In the genomic region with DNA sequence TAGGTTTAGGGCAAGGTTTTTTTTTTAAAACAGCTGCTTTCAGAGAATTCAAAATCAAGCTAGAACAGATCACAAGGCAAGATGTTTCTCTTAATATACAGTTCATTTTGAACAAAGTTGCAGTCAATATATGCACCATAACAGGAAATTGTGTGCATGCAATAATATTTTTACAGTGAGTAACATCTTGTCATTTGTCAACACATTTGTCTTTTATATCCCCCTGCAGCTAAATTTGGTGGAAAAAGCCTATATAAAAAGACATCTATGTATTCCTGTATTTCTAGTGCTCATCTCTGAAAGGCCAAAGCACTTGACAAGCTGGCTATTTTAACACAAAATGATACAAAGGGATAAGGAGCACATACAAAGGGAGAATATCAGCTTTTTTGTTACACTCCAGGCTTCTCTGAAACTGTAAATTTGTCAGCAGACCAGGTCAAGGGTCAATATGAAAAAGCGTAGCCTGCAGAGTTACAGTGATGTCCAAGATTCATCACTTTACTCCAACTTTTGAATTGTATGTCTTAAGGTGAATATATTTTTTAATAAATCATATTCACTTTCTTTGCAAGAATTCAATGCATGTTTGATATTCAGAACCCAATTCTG, we compare ENCODE assay signal across 2 cellular contexts.
TF ChIP-seq lines count a peak whose summit lies in the region.

No MANE protein-coding gene starts in this region.

TF ChIP-seq in HEK293T, 16 proteins besides CTCF, POLR2A, EP300 and RAD21 (continued from another document):
- TF ChIP-seq, protein P1, sequence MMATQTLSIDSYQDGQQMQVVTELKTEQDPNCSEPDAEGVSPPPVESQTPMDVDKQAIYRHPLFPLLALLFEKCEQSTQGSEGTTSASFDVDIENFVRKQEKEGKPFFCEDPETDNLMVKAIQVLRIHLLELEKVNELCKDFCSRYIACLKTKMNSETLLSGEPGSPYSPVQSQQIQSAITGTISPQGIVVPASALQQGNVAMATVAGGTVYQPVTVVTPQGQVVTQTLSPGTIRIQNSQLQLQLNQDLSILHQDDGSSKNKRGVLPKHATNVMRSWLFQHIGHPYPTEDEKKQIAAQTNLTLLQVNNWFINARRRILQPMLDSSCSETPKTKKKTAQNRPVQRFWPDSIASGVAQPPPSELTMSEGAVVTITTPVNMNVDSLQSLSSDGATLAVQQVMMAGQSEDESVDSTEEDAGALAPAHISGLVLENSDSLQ (IDR thresholded peaks at IDR 0.05): no peak
- no peak for TF ChIP-seq NFRKB (IDR thresholded peaks at IDR 0.05)
- TF ChIP-seq ZNF384 (IDR thresholded peaks at IDR 0.05): no peak
- no peak for TF ChIP-seq TARDBP (IDR thresholded peaks at IDR 0.05)
- TF ChIP-seq CTBP1 (IDR thresholded peaks at IDR 0.05; ENCODE audit: borderline replicate concordance): no peak
- TF ChIP-seq LEF1 (IDR thresholded peaks at IDR 0.05; ENCODE audit: borderline replicate concordance): no peak
- TF ChIP-seq ARNT (IDR thresholded peaks at IDR 0.05): no peak

TF ChIP-seq in SK-N-SH, 30 proteins besides CTCF, POLR2A, EP300 and RAD21 (continued from another document):
- TF ChIP-seq, protein P2, sequence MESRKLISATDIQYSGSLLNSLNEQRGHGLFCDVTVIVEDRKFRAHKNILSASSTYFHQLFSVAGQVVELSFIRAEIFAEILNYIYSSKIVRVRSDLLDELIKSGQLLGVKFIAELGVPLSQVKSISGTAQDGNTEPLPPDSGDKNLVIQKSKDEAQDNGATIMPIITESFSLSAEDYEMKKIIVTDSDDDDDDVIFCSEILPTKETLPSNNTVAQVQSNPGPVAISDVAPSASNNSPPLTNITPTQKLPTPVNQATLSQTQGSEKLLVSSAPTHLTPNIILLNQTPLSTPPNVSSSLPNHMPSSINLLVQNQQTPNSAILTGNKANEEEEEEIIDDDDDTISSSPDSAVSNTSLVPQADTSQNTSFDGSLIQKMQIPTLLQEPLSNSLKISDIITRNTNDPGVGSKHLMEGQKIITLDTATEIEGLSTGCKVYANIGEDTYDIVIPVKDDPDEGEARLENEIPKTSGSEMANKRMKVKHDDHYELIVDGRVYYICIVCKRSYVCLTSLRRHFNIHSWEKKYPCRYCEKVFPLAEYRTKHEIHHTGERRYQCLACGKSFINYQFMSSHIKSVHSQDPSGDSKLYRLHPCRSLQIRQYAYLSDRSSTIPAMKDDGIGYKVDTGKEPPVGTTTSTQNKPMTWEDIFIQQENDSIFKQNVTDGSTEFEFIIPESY (IDR thresholded peaks at IDR 0.05; ENCODE audit: borderline replicate concordance, low read depth): no peak
- TF ChIP-seq, protein P3, sequence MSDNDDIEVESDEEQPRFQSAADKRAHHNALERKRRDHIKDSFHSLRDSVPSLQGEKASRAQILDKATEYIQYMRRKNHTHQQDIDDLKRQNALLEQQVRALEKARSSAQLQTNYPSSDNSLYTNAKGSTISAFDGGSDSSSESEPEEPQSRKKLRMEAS (IDR thresholded peaks at IDR 0.05; ENCODE audit: low read depth): no peak
TF ChIP-seq in SK-N-SH: peak in this region for 0.
